In the genomic region with DNA sequence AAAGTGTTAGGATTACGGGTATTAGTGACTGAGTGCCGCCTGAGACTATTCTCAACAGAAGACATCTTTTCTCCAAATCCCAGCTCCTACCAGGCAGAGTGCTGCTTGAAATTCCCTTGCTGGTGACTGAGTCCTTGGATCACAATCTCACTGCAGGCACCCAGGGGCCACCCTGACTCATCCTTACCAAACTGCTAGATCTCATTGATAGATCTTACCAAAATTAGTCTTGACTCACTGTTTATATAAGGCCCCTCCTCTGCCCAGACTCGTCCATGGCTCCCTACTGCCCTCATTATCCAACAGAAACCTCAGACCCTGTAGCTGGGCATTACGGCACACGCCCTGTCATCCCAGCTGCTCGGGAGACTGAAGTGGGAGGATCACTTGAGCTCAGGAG, we compare ENCODE assay signal across 10 cellular contexts. TPM values are rescaled to one million over a fixed set of nuclear protein-coding genes. Genes with fewer than 3 reads are reported as not detected.
DNase-seq lines count a peak whose midpoint lies in the region; ATAC-seq and TF ChIP-seq lines count a peak whose summit lies in the region.
"Had no signal": no experiment of that assay in that cellular context is flagged by ENCODE, and none has a peak within 500 bp of the region (broad histone marks: within the 10 kb centered on the region; RNA-seq: fewer than 3 reads in every experiment).

No MANE protein-coding gene starts in this region.

- WGBS in tibial nerve, 2 donors = 66 to 73% methylated on average over 6 of the region's 6 CpGs

- peak overlapping the region; percentile 56 for H3K4me3 Mint-ChIP-seq in activated naive CD8-positive, alpha-beta T cell

- H3K36me3 Mint-ChIP-seq in activated naive CD8-positive, alpha-beta T cell = no peaks in the 10 kb centered on the region

- no peaks in the 10 kb centered on the region for H3K9me3 ChIP-seq in tibial nerve

- H3K9me3 Mint-ChIP-seq in activated naive CD8-positive, alpha-beta T cell (ENCODE audit: low read depth) = no peaks in the 10 kb centered on the region

- H3K27ac ChIP-seq in tibial nerve = peak overlapping the region in 3 of 4 donors; percentile 82 to 86 (median 85)

- DNase-seq in activated effector memory CD4-positive, alpha-beta T cell treated with anti-CD3 and anti-CD28 coated beads, Interleukin-2, amount 50 U/mL, for 16 hours = peak; percentile 68
- DNase-seq in activated effector memory CD4-positive, alpha-beta T cell treated with Interleukin-2 at 50 U/mL for 16 hours = no peak
- peak; percentile 83 for DNase-seq in kidney glomerular epithelial cell (lab: John Stamatoyannopoulos, UW)
- DNase-seq in tibial nerve (ENCODE audit: low spot score in 2 of 2) = no peak
- no peak for DNase-seq in COR-L47 (lab: John Stamatoyannopoulos, UW)
- no peak for DNase-seq in OCI-M2 (lab: John Stamatoyannopoulos, UW; ENCODE audit: unreplicated experiment)
- DNase-seq: DMS53, posterior cingulate gyrus had no signal

- H3K4me1 Mint-ChIP-seq in activated naive CD8-positive, alpha-beta T cell (ENCODE audit: low read depth) = peaks cover 95% of the 10 kb centered on the region

- peak overlapping the region; percentile 87 for H3K27ac Mint-ChIP-seq in activated naive CD8-positive, alpha-beta T cell

- no peaks in the 10 kb centered on the region for H3K27me3 ChIP-seq in tibial nerve

- no peaks in the 10 kb centered on the region for H3K27me3 Mint-ChIP-seq in activated naive CD8-positive, alpha-beta T cell

- H3K4me1 ChIP-seq in tibial nerve = peaks cover 0 to 97% (median 72%) of the 10 kb centered on the region in 4 donors

- H3K36me3 ChIP-seq in tibial nerve = no peaks in the 10 kb centered on the region

- no peak for TF ChIP-seq POLR2A in tibial nerve (IDR thresholded peaks at IDR 0.05)

- ATAC-seq in GM18517 (IDR thresholded peaks at IDR 0.05; ENCODE audit: unreplicated experiment) = no peak

- H3K4me3 ChIP-seq in tibial nerve = no peak overlapping the region

- no peak for TF ChIP-seq CTCF in tibial nerve (IDR thresholded peaks at IDR 0.05)

- TF ChIP-seq EP300 in tibial nerve (IDR thresholded peaks at IDR 0.05) = no peak

RNA-seq across cellular contexts. Expression of a gene that starts 14.7 kb away (rescaled TPM):
- 10 to 100 TPM; 46.8 to 63.9 (median 52.1) TPM for total RNA-seq in tibial nerve

RNA-seq across cellular contexts. Expression of a gene that starts 22.7 kb away (rescaled TPM):
- total RNA-seq in tibial nerve = 10 to 100 TPM; 38.7 to 57.9 (median 45.3) TPM

RNA-seq across cellular contexts. Expression of a gene that starts 44.6 kb away (rescaled TPM):
- total RNA-seq in tibial nerve = 10 to 100 TPM; 76.2 to 98.1 (median 91.7) TPM

RNA-seq across cellular contexts. Expression of a gene that starts 44.8 kb away (rescaled TPM):
- total RNA-seq in tibial nerve = 10 to 100 TPM in 1 of 4 donors, 1 to 10 TPM in 3; 1.0 to 10.5 (median 5.2) TPM

RNA-seq across cellular contexts. Expression of a gene that starts 45.4 kb away (rescaled TPM):
- 10 to 100 TPM in 1 of 4 donors, 1 to 10 TPM in 3; 1.4 to 19.7 (median 4.2) TPM for total RNA-seq in tibial nerve

Comparison
In these comparisons a context has a peak if more than half of its experiments do, and no peak if none do; other contexts are left out.
1. DNase-seq: peak in activated effector memory CD4-positive, alpha-beta T cell treated with anti-CD3 and anti-CD28 coated beads, Interleukin-2, amount 50 U/mL, for 16 hours (single experiment) and kidney glomerular epithelial cell (single experiment); none in activated effector memory CD4-positive, alpha-beta T cell treated with Interleukin-2 at 50 U/mL for 16 hours (single experiment), tibial nerve (0 of 2), COR-L47 (single experiment) and OCI-M2 (single experiment).